1 cellular context compared by ENCODE assay signal in the genomic region with DNA sequence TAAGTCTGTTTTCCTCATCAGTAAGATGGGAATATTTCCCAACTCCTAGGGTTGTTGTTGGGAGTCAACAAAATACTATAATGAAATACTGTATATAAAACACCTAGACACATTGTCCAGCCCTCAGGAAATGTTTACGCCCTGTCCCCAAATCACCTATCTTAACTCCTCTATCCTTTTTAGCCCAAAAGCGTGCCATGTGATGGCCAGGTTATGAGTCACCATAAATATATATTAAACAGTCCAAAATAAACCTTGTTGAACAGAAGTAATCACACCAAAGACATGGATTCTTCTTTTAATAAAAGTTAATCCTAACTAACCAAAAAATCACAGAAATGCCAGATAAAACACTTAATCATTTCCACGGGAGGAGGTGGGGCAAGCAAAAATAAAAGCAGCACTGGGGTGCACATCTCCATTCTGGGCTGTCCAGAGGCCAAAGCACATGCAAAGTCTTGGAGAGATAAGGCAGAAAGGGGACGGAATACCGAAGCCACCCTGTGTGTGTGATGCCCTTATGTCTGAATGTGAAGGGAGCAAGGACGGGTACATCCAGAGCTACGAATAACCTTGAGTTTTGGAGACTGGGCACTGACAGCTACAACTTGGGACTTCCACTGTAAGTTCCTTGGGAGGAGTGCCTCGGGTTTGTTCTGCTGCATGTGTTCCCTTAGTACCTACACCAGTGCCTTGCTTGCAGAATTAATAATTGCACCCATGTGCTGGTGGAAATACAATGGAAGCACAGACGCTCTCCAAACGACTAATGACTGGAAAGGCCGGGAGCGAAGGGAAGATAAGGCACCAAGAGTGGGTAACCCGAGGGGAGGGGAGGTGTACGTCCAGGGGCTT.
TF ChIP-seq lines count a peak whose summit lies in the region.

No MANE protein-coding gene starts in this region.

TF ChIP-seq in IMR-90, 13 proteins besides CTCF, POLR2A, EP300 and RAD21:
- no peak for TF ChIP-seq RCOR1 (IDR thresholded peaks at IDR 0.05; ENCODE audit: insufficient replicate concordance, low read length)
- TF ChIP-seq SMC3 (IDR thresholded peaks at IDR 0.05; ENCODE audit: low read depth, low read length), result no peak
- no peak for TF ChIP-seq MXI1 (IDR thresholded peaks at IDR 0.05; ENCODE audit: borderline replicate concordance, low read depth, low read length)
- 0 out of 2 replicates have a peak, but pooled peaks have one; percentile 44 for TF ChIP-seq BHLHE40 (IDR thresholded peaks at IDR 0.05; ENCODE audit: low read depth, low read length)
- TF ChIP-seq, protein P1, sequence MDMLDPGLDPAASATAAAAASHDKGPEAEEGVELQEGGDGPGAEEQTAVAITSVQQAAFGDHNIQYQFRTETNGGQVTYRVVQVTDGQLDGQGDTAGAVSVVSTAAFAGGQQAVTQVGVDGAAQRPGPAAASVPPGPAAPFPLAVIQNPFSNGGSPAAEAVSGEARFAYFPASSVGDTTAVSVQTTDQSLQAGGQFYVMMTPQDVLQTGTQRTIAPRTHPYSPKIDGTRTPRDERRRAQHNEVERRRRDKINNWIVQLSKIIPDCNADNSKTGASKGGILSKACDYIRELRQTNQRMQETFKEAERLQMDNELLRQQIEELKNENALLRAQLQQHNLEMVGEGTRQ (IDR thresholded peaks at IDR 0.05; ENCODE audit: low read depth, low read length), result peak; percentile 63
